ENCODE assay signal across 1 cellular context in the genomic region with DNA sequence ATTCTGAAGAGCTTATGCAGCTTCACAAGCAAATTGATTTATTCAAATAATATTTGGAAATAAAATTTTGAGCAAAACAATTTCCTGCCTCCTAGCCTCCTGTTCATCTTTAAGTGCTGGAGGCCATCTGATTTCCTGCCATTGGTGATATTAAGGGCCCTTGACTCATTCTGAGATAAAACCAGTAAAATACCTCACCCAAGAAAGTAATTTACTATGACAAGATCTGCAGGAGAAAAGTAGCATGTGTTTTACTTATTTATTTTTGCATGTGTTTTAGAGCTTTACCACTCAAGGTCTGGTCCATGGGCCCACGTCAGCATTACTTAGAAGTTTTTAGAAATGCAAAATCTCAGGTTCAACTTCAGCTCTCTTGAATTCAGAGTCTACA.
TF ChIP-seq lines count a peak whose summit lies in the region.

No MANE protein-coding gene starts in this region.

TF ChIP-seq in SK-N-SH, 30 proteins besides CTCF, POLR2A, EP300 and RAD21 (continued from another document):
- TF ChIP-seq, protein P1, sequence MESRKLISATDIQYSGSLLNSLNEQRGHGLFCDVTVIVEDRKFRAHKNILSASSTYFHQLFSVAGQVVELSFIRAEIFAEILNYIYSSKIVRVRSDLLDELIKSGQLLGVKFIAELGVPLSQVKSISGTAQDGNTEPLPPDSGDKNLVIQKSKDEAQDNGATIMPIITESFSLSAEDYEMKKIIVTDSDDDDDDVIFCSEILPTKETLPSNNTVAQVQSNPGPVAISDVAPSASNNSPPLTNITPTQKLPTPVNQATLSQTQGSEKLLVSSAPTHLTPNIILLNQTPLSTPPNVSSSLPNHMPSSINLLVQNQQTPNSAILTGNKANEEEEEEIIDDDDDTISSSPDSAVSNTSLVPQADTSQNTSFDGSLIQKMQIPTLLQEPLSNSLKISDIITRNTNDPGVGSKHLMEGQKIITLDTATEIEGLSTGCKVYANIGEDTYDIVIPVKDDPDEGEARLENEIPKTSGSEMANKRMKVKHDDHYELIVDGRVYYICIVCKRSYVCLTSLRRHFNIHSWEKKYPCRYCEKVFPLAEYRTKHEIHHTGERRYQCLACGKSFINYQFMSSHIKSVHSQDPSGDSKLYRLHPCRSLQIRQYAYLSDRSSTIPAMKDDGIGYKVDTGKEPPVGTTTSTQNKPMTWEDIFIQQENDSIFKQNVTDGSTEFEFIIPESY (IDR thresholded peaks at IDR 0.05; ENCODE audit: borderline replicate concordance, low read depth): 0 out of 2 replicates have a peak, but pooled peaks have one; percentile 62
- peak; percentile 74 for TF ChIP-seq JUND (IDR thresholded peaks at IDR 0.05)
- no peak for TF ChIP-seq SIN3A (IDR thresholded peaks at IDR 0.05; ENCODE audit: borderline replicate concordance, low read depth, low read length)
- TF ChIP-seq TCF12 (IDR thresholded peaks at IDR 0.05): peak; percentile 91
- TF ChIP-seq FOSL2 (IDR thresholded peaks at IDR 0.05; ENCODE audit: borderline replicate concordance, low read depth): peak; percentile 61; the same call in 1 of the 2 replicates
- no peak for TF ChIP-seq TAF1 (IDR thresholded peaks at IDR 0.05; ENCODE audit: borderline replicate concordance, low read depth, low read length)
- no peak for TF ChIP-seq SMC3 (IDR thresholded peaks at IDR 0.05; ENCODE audit: low read depth, low read length)
- peak; percentile 61; the same call in 1 of the 2 replicates for TF ChIP-seq TEAD4 (IDR thresholded peaks at IDR 0.05; ENCODE audit: borderline replicate concordance, insufficient read depth)
- peak; percentile 91; the same call in 1 of the 2 replicates for TF ChIP-seq FOXM1 (IDR thresholded peaks at IDR 0.05; ENCODE audit: low read depth)
